ENCODE assay signal across 1 cellular context in genomic region chr11:60880635-60881282, GRCh38.
TF ChIP-seq lines count a peak whose summit lies in the region.

No MANE protein-coding gene starts in this region.

TF ChIP-seq in HepG2, 621 proteins besides CTCF, POLR2A, EP300 and RAD21 (continued from another document and continues in another):
- TF ChIP-seq TFDP1 (CRISPR knock-in tag; IDR thresholded peaks at IDR 0.05; ENCODE audit: borderline replicate concordance) = peak; percentile 34; the same call in 1 of the 2 replicates
- TF ChIP-seq PCBP1 (IDR thresholded peaks at IDR 0.05; ENCODE audit: borderline replicate concordance, low read depth, low read length) = no peak
- TF ChIP-seq ZNF329 (CRISPR knock-in tag; IDR thresholded peaks at IDR 0.05; ENCODE audit: low read depth) = no peak
- TF ChIP-seq ZNF552 (CRISPR knock-in tag; IDR thresholded peaks at IDR 0.05; ENCODE audit: borderline replicate concordance) = no peak
- TF ChIP-seq SNAPC2 (CRISPR knock-in tag; IDR thresholded peaks at IDR 0.05) = no peak; the same call in 1 of the 2 replicates
- TF ChIP-seq PLSCR1 (CRISPR knock-in tag; IDR thresholded peaks at IDR 0.05; ENCODE audit: borderline replicate concordance) = no peak
- TF ChIP-seq ASH2L (IDR thresholded peaks at IDR 0.05; ENCODE audit: insufficient read length, low read depth, low read length) = peak; percentile 27
- peak; percentile 94 for TF ChIP-seq ZNF414 (CRISPR knock-in tag; IDR thresholded peaks at IDR 0.05)
- TF ChIP-seq RNF2 (conservative IDR thresholded peaks at IDR 0.05; ENCODE audit: low read depth) = no peak
- TF ChIP-seq ZNF136 (CRISPR knock-in tag; IDR thresholded peaks at IDR 0.05; ENCODE audit: low read depth) = no peak
- TF ChIP-seq ZNF496 (CRISPR knock-in tag; IDR thresholded peaks at IDR 0.05; ENCODE audit: insufficient replicate concordance) = no peak
- peak; percentile 75 for TF ChIP-seq POGZ (CRISPR knock-in tag; IDR thresholded peaks at IDR 0.05)
- 0 out of 2 replicates have a peak, but pooled peaks have one; percentile 63 for TF ChIP-seq NCOA5 (CRISPR knock-in tag; IDR thresholded peaks at IDR 0.05)
- peak; percentile 54; the same call in 1 of the 2 replicates for TF ChIP-seq ZNF572 (CRISPR knock-in tag; IDR thresholded peaks at IDR 0.05)
- TF ChIP-seq ZNF276 (CRISPR knock-in tag; IDR thresholded peaks at IDR 0.05; ENCODE audit: low read depth) = peak; percentile 40
- TF ChIP-seq ZNF816 (CRISPR knock-in tag; IDR thresholded peaks at IDR 0.05; ENCODE audit: borderline replicate concordance) = peak; percentile 64; the same call in 1 of the 2 replicates
- TF ChIP-seq ETV6 (CRISPR knock-in tag; conservative IDR thresholded peaks at IDR 0.05) = no peak
- peak; percentile 89; the same call in 1 of the 2 replicates for TF ChIP-seq ARID4A (CRISPR knock-in tag; IDR thresholded peaks at IDR 0.05; ENCODE audit: borderline replicate concordance)
- TF ChIP-seq AGO1 (IDR thresholded peaks at IDR 0.05; ENCODE audit: low read depth, low read length, poor library complexity, severe bottlenecking) = no peak
- no peak for TF ChIP-seq FOXM1 (CRISPR knock-in tag; IDR thresholded peaks at IDR 0.05)
- no peak for TF ChIP-seq HNRNPH1 (optimal IDR thresholded peaks at IDR 0.05; ENCODE audit: low read depth, low read length)
- TF ChIP-seq TEF (CRISPR knock-in tag; IDR thresholded peaks at IDR 0.05) = no peak
- TF ChIP-seq ZNF256 (CRISPR knock-in tag; conservative IDR thresholded peaks at IDR 0.05) = 0 out of 2 replicates have a peak, but pooled peaks have one; percentile 31
- no peak for TF ChIP-seq TAF15 (IDR thresholded peaks at IDR 0.05; ENCODE audit: low read depth, low read length, poor library complexity, severe bottlenecking)
- TF ChIP-seq ZFP41 (CRISPR knock-in tag; IDR thresholded peaks at IDR 0.05; ENCODE audit: borderline replicate concordance) = no peak
- 0 out of 2 replicates have a peak, but pooled peaks have one; percentile 46 for TF ChIP-seq ZBTB39 (CRISPR knock-in tag; IDR thresholded peaks at IDR 0.05)
- TF ChIP-seq ZBTB42 (CRISPR knock-in tag; IDR thresholded peaks at IDR 0.05) = no peak; the same call in 1 of the 2 replicates
- TF ChIP-seq ZBTB26 (CRISPR knock-in tag; IDR thresholded peaks at IDR 0.05; ENCODE audit: borderline replicate concordance) = peak; percentile 93
- TF ChIP-seq KLF9 (CRISPR knock-in tag; IDR thresholded peaks at IDR 0.05; ENCODE audit: low read depth) = peak; percentile 57; the same call in 1 of the 2 replicates
- peak; percentile 96 for TF ChIP-seq MED1 (CRISPR knock-in tag; IDR thresholded peaks at IDR 0.05)
- peak; percentile 100 for TF ChIP-seq ZNF609 (CRISPR knock-in tag; IDR thresholded peaks at IDR 0.05; ENCODE audit: borderline replicate concordance)
- TF ChIP-seq ZNF12 (CRISPR knock-in tag; IDR thresholded peaks at IDR 0.05) = peak; percentile 80; the same call in 1 of the 2 replicates
- TF ChIP-seq MED8 (CRISPR knock-in tag; IDR thresholded peaks at IDR 0.05; ENCODE audit: insufficient replicate concordance) = no peak
- peak; percentile 96 for TF ChIP-seq ZNF430 (CRISPR knock-in tag; IDR thresholded peaks at IDR 0.05)
- peak; percentile 55 for TF ChIP-seq UBTF (CRISPR knock-in tag; IDR thresholded peaks at IDR 0.05)
- TF ChIP-seq DPF2 (CRISPR knock-in tag; IDR thresholded peaks at IDR 0.05; ENCODE audit: borderline replicate concordance, low read depth) = peak; percentile 94
- no peak for TF ChIP-seq ZNF337 (CRISPR knock-in tag; IDR thresholded peaks at IDR 0.05; ENCODE audit: borderline replicate concordance, low read depth)
